ENCODE assay signal across 39 cellular contexts in genomic region chr1:17260738-17261137, GRCh38. TPM values are rescaled to one million over a fixed set of nuclear protein-coding genes. Genes with fewer than 3 reads are reported as not detected.
"Had no signal": no experiment of that assay in that cellular context is flagged by ENCODE, and none has a peak within 500 bp of the region (broad histone marks: within the 10 kb centered on the region; RNA-seq: fewer than 3 reads in every experiment).

No MANE protein-coding gene starts in this region.

- H3K4me1 ChIP-seq: adrenal gland, ascending aorta, body of pancreas, breast epithelium had no signal

- H3K9me3 ChIP-seq: adrenal gland, body of pancreas, breast epithelium had no signal

- FAIRE-seq: astrocyte, bronchial epithelial cell had no signal

- H3K4me3 ChIP-seq: adrenal gland, ascending aorta, body of pancreas, breast epithelium, cardiac muscle cell had no signal

- H3K27me3 ChIP-seq: ascending aorta, body of pancreas, brain microvascular endothelial cell, breast epithelium, cardiac muscle cell had no signal

- H3K27ac ChIP-seq: adrenal gland, ascending aorta, body of pancreas, brain microvascular endothelial cell, breast epithelium, cardiac muscle cell had no signal

- ATAC-seq: activated naive CD4-positive, alpha-beta T cell treated with anti-CD3 and anti-CD28 coated beads, Interleukin-2, amount 50 U/mL, for 72 hours; activated naive CD8-positive, alpha-beta T cell treated with anti-CD3 and anti-CD28 coated beads, Interleukin-2, amount 50 U/mL, for 24 hours; activated T-cell treated with anti-CD3 and anti-CD28 coated beads, Interleukin-2, amount 50 U/mL, for 4 hours; activated T-cell treated with anti-CD3 and anti-CD28 coated beads, Interleukin-2, amount 50 U/mL, for 72 hours; activated T-helper 17 cell treated with anti-CD3 and anti-CD28 coated beads, Interleukin-2, amount 50 U/mL, for 72 hours; body of pancreas had no signal

- H3K36me3 ChIP-seq: adrenal gland, ascending aorta, brain microvascular endothelial cell, breast epithelium, cardiac muscle cell had no signal

- DNase-seq: activated effector memory CD4-positive, alpha-beta T cell treated with anti-CD3 and anti-CD28 coated beads, Interleukin-2, amount 50 U/mL, for 16 hours; activated effector memory CD4-positive, alpha-beta T cell treated with Interleukin-2 at 50 U/mL for 16 hours; activated gamma-delta T cell; activated gamma-delta T cell treated with Interleukin-2 at 50 U/mL for 16 hours; activated naive CD4-positive, alpha-beta T cell; activated naive CD4-positive, alpha-beta T cell treated with anti-CD3 and anti-CD28 coated beads for 36 hours; activated naive CD4-positive, alpha-beta T cell treated with anti-CD3 and anti-CD28 coated beads, Interleukin-2, amount 10 ng/mL, durations not matched to agents 7 days and 5 days; activated naive CD4-positive, alpha-beta T cell treated with anti-CD3 and anti-CD28 coated beads, Interleukin-2, amount 50 U/mL, for 16 hours; activated naive CD4-positive, alpha-beta T cell treated with Interleukin-2 at 50 U/mL for 16 hours; activated naive CD8-positive, alpha-beta T cell treated with anti-CD3 and anti-CD28 coated beads for 36 hours; activated naive CD8-positive, alpha-beta T cell treated with anti-CD3 and anti-CD28 coated beads, Interleukin-2, amount 10 ng/mL, durations not matched to agents 7 days and 5 days; activated naive CD8-positive, alpha-beta T cell treated with anti-CD3 and anti-CD28 coated beads, Interleukin-2, amount 50 U/mL, for 24 hours; activated T-cell treated with anti-CD3 and anti-CD28 coated beads, Interleukin-2, amount 50 U/mL, for 24 hours; activated T-cell treated with anti-CD3 and anti-CD28 coated beads, Interleukin-2, amount 50 U/mL, for 4 hours; activated T-cell treated with anti-CD3 and anti-CD28 coated beads, Interleukin-2, amount 50 U/mL, for 48 hours; activated T-cell treated with anti-CD3 and anti-CD28 coated beads, Interleukin-2, amount 50 U/mL, for 72 hours; adrenal gland; amniotic stem cell; amygdala; anterior cingulate cortex; body of pancreas; brain microvascular endothelial cell; caudate nucleus; central memory CD4-positive, alpha-beta T cell; cerebellar nuclear complex had no signal

RNA-seq across cellular contexts. Expression of gene PADI3, which starts 11.8 kb away (rescaled TPM):
- total RNA-seq: activated naive CD4-positive, alpha-beta T cell treated with anti-CD3 and anti-CD28 coated beads for 36 hours; activated naive CD4-positive, alpha-beta T cell treated with anti-CD3 and anti-CD28 coated beads, Interleukin-2, amount 50 U/mL, for 72 hours; activated naive CD8-positive, alpha-beta T cell treated with anti-CD3 and anti-CD28 coated beads for 36 hours; activated naive CD8-positive, alpha-beta T cell treated with anti-CD3 and anti-CD28 coated beads, Interleukin-2, amount 10 ng/mL, durations not matched to agents 7 days and 5 days; activated T-cell treated with anti-CD3 and anti-CD28 coated beads, Interleukin-2, amount 50 U/mL, for 4 hours; activated T-cell treated with anti-CD3 and anti-CD28 coated beads, Interleukin-2, amount 50 U/mL, for 72 hours; activated T-helper 1 cell treated with anti-CD3 and anti-CD28 coated beads, Interleukin-12 subunit alpha, Interleukin-12 subunit beta, Interleukin-2, Interleukin-4 antibody, amounts not matched to agents 30 ng/mL and 10 ng/mL and 1 ng/mL, durations not matched to agents 14 hours and 24 hours and 36 hours; activated T-helper 17 cell treated with anti-CD3 and anti-CD28 coated beads, Interleukin-2, amount 50 U/mL, for 72 hours; activated T-helper 2 cell treated with anti-CD3 and anti-CD28 coated beads, Interferon-gamma antibody, Interleukin-2, Interleukin-4, amounts not matched to agents 10 μg/mL and 5 μg/mL and 100 μg/mL, durations not matched to agents 14 hours and 24 hours and 36 hours; adrenal gland; aorta; ascending aorta; body of pancreas; breast epithelium; cardiac septum; cerebellum; chondrocyte had no signal
- polyA plus RNA-seq: adipose tissue, adrenal gland, aorta, cardiac muscle cell had no signal

RNA-seq across cellular contexts. Expression of gene PADI4, which starts 47.3 kb away (rescaled TPM):
- total RNA-seq: activated T-helper 1 cell treated with anti-CD3 and anti-CD28 coated beads, Interleukin-12 subunit alpha, Interleukin-12 subunit beta, Interleukin-2, Interleukin-4 antibody, amounts not matched to agents 30 ng/mL and 10 ng/mL and 1 ng/mL, durations not matched to agents 14 hours and 24 hours and 36 hours; activated T-helper 2 cell treated with anti-CD3 and anti-CD28 coated beads, Interferon-gamma antibody, Interleukin-2, Interleukin-4, amounts not matched to agents 10 μg/mL and 5 μg/mL and 100 μg/mL, durations not matched to agents 14 hours and 24 hours and 36 hours; ascending aorta; astrocyte; body of pancreas; bronchial epithelial cell; cardiac muscle cell; chondrocyte had no signal
- polyA plus RNA-seq: aorta, cardiac muscle cell had no signal

RNA-seq across cellular contexts. Expression of gene PADI1, which starts 55.8 kb away (rescaled TPM):
- total RNA-seq: activated naive CD4-positive, alpha-beta T cell treated with anti-CD3 and anti-CD28 coated beads for 36 hours; activated naive CD4-positive, alpha-beta T cell treated with anti-CD3 and anti-CD28 coated beads, Interleukin-2, amount 50 U/mL, for 72 hours; activated naive CD8-positive, alpha-beta T cell treated with anti-CD3 and anti-CD28 coated beads for 36 hours; activated naive CD8-positive, alpha-beta T cell treated with anti-CD3 and anti-CD28 coated beads, Interleukin-2, amount 10 ng/mL, durations not matched to agents 7 days and 5 days; activated T-cell treated with anti-CD3 and anti-CD28 coated beads, Interleukin-2, amount 50 U/mL, for 4 hours; activated T-cell treated with anti-CD3 and anti-CD28 coated beads, Interleukin-2, amount 50 U/mL, for 72 hours; activated T-helper 1 cell treated with anti-CD3 and anti-CD28 coated beads, Interleukin-12 subunit alpha, Interleukin-12 subunit beta, Interleukin-2, Interleukin-4 antibody, amounts not matched to agents 30 ng/mL and 10 ng/mL and 1 ng/mL, durations not matched to agents 14 hours and 24 hours and 36 hours; activated T-helper 17 cell treated with anti-CD3 and anti-CD28 coated beads, Interleukin-2, amount 50 U/mL, for 72 hours; activated T-helper 2 cell treated with anti-CD3 and anti-CD28 coated beads, Interferon-gamma antibody, Interleukin-2, Interleukin-4, amounts not matched to agents 10 μg/mL and 5 μg/mL and 100 μg/mL, durations not matched to agents 14 hours and 24 hours and 36 hours; adrenal gland; aorta; ascending aorta; astrocyte; body of pancreas; cardiac septum had no signal
